In the genomic region with DNA sequence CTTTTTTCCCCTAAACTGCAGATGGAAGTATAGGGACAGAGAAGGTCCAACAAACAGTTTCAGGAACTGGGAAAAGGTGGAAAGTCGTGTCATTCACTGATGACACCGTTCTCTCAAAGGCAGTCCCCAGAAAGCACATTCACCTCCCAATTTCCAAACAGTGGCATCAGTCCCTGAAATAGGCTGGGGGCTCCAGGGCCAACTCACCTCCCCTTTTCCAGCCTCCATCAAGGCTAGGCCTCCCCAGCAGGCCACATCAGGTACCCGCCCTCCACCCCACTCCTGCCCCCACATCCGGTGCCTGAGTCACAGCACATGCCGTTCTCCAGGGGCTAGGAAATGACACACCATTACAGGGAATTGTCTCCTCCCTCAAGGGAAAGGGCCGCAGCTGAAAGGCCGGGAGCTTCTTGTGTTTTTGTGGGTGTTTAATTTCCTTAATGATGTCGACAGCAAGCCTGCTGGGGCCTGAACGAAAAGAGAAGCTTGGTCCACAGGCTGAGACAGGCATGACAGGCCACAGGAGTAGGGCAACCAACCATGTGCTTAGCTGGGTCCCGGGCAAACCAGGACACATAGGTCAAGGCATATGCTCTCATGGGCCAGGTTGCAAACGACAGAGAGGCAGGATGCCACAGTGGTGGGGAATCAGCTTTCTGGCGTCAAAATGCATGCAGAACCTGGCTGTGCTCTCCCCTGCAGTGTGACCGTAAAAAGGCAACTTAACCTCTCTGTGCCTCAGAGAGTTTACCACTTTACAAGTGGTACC, we compare ENCODE assay signal across 8 cellular contexts. TPM values are rescaled to one million over a fixed set of nuclear protein-coding genes. Genes with fewer than 3 reads are reported as not detected.
DNase-seq lines count a peak whose midpoint lies in the region; ATAC-seq lines count a peak whose summit lies in the region.

No MANE protein-coding gene starts in this region.

- H3K27ac ChIP-seq in muscle layer of colon (ENCODE audit: low read depth, low read length): peak overlapping the region; percentile 99

- peak overlapping the region in 1 of 2 donors; percentile 25 for H3K4me3 ChIP-seq in muscle layer of colon (ENCODE audit: low read depth in 1 of 2, low read length in 2 of 2)

- no peaks in the 10 kb centered on the region for H3K9me3 ChIP-seq in muscle layer of colon (ENCODE audit: low read length)

- no peaks in the 10 kb centered on the region for H3K27me3 ChIP-seq in muscle layer of colon (ENCODE audit: control insufficient read depth in 1 of 2, insufficient read depth in 2 of 2, low read length in 2 of 2)

- H3K9ac ChIP-seq in muscle layer of colon (ENCODE audit: low read length): peak overlapping the region; percentile 80

- H3K4me1 ChIP-seq in muscle layer of colon (ENCODE audit: insufficient read depth, low read length): peaks cover 70% of the 10 kb centered on the region

- no peak for ATAC-seq in HG03280 (IDR thresholded peaks at IDR 0.05; ENCODE audit: unreplicated experiment)

- peaks cover 1% of the 10 kb centered on the region for H3K36me3 ChIP-seq in muscle layer of colon (ENCODE audit: insufficient read depth, low read length)

- peak; percentile 98 for DNase-seq in Daoy (ENCODE audit: low read depth)
- DNase-seq in NCI-H510A (lab: John Stamatoyannopoulos, UW): peak; percentile 47
- DNase-seq in activated CD8-positive, alpha-beta memory T cell treated with anti-CD3 and anti-CD28 coated beads, Interleukin-2, amount 50 U/mL, for 1 hour (ENCODE audit: extremely low read depth): peak; percentile 21
- DNase-seq in epidermal melanocyte (ENCODE audit: insufficient read length, low spot score): peak; percentile 61
- DNase-seq in stimulated activated CD8-positive, alpha-beta memory T cell treated with anti-CD3 and anti-CD28 coated beads, Interleukin-4, amount 100 ng/mL, for 48 hours: peak; percentile 74
- DNase-seq in pons (ENCODE audit: low spot score): no peak

RNA-seq across cellular contexts. Expression of a gene that starts 39.2 kb away (rescaled TPM):
- 15.4 and 20.7 TPM in 2 replicates for total RNA-seq in Daoy (2014; rRNA removed; shearing (Covaris generic))
